In the genomic region with DNA sequence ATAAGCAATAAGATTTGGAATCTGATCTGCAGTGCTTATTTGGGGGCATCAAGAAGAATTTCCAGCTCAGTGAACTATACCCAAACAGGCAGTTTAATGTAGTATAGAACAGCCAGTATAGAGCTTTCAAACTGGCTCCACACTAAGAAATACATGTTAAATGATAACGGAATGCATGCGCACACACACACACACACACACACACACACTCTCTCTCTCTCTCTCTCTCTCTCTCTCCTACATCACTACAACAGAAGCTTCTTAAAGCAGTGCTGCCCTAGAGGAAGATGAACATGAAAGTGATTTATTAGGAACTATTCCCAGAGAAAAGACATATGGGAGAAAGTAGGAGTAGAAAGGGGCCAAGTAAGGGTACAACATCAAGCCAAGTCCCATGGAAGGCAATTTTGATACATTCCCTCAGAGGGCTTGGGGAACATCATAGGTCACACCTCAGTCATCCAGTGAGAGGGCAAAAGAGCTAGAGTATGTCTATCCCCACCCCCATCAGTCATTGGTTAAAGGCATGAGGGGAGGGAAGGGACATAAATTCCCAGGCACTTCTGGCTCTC, we compare ENCODE assay signal across 1 cellular context.
TF ChIP-seq lines count a peak whose summit lies in the region.

No MANE protein-coding gene starts in this region.

TF ChIP-seq in GM12878, 131 proteins besides CTCF, POLR2A, EP300 and RAD21 (continued from another document):
- no peak for TF ChIP-seq USF1 (IDR thresholded peaks at IDR 0.05; ENCODE audit: borderline replicate concordance, extremely low read length, insufficient read depth, low read depth, low read length)
